19 cellular contexts compared by ENCODE assay signal in genomic region chr6:69768664-69769063, GRCh38. TPM values are rescaled to one million over a fixed set of nuclear protein-coding genes. Genes with fewer than 3 reads are reported as not detected.
DNase-seq lines count a peak whose midpoint lies in the region; ATAC-seq, FAIRE-seq and TF ChIP-seq lines count a peak whose summit lies in the region.
"Had no signal": no experiment of that assay in that cellular context is flagged by ENCODE, and none has a peak within 500 bp of the region (broad histone marks: within the 10 kb centered on the region; RNA-seq: fewer than 3 reads in every experiment).

No MANE protein-coding gene starts in this region.

- no peak overlapping the region for H2BK12ac ChIP-seq in H9 (ENCODE audit: insufficient read length, low read depth, low read length)

- H2BK120ac ChIP-seq in H9 (ENCODE audit: low read depth, low read length, poor library complexity, severe bottlenecking) = no peak overlapping the region

- TF ChIP-seq CTCF in AG09319 (IDR thresholded peaks at IDR 0.05; ENCODE audit: low read depth, low read length) (peak; percentile 16), H9 (conservative IDR thresholded peaks at IDR 0.05) (peak; percentile 43; the same call in 1 of the 3 replicates), astrocyte (IDR thresholded peaks at IDR 0.05; ENCODE audit: insufficient read depth, low read depth, low read length) (peak; percentile 17), mesothelial cell of epicardium (IDR thresholded peaks at IDR 0.05; ENCODE audit: unreplicated experiment) (peak; percentile 36)

- no peak overlapping the region for H4K8ac ChIP-seq in H9 (replicated peaks; ENCODE audit: insufficient read length, low read depth, low read length)

- H2AFZ ChIP-seq in H9 (ENCODE audit: low read length) (no peak overlapping the region), astrocyte (ENCODE audit: low read depth, low read length) (no peak overlapping the region)
- H2AFZ ChIP-seq: parathyroid adenoma had no signal

- H3K27me3 ChIP-seq in H9 (ENCODE audit: insufficient read depth, low read length) (no peaks in the 10 kb centered on the region), astrocyte (ENCODE audit: insufficient read depth, low read length) (no peaks in the 10 kb centered on the region)
- H3K27me3 ChIP-seq: testis had no signal

- DNase-seq in AG09319 (ENCODE audit: extremely low read depth, low read depth) (no peak), H9 (no peak), astrocyte (ENCODE audit: low read depth) (no peak), mesothelial cell of epicardium (ENCODE audit: low spot score in 2 of 2, unreplicated experiment in 2 of 2) (no peak), HPDE6-E6E7 (ENCODE audit: extremely low spot score) (no peak), T-helper 9 cell (no peak)
- DNase-seq in activated T-helper 2 cell treated with anti-CD3 and anti-CD28 coated beads, Interferon-gamma antibody, Interleukin-2, Interleukin-4, amounts not matched to agents 10 μg/mL and 5 μg/mL and 100 μg/mL, durations not matched to agents 14 hours and 24 hours and 36 hours (ENCODE audit: low spot score) = no peak
- DNase-seq: activated CD4-positive, alpha-beta T cell treated with anti-CD3 and anti-CD28 coated beads, Interleukin-2, amount 10 ng/mL, durations not matched to agents 24 days and 14 days; activated T-cell treated with anti-CD3 and anti-CD28 coated beads, Interleukin-2, amount 50 U/mL, for 4 hours; amniotic stem cell; dermis blood vessel endothelial cell; immature natural killer cell; NCI-H1436; NCI-H446; stimulated activated CD4-positive, alpha-beta T cell treated with anti-CD3 and anti-CD28 coated beads, Interleukin-15, amount 100 ng/mL, for 24 hours; testis had no signal

- H3K79me1 ChIP-seq in H9 (ENCODE audit: insufficient read depth, low read depth, low read length, poor library complexity, severe bottlenecking) = peaks cover 3% of the 10 kb centered on the region

- no peak overlapping the region for H2BK15ac ChIP-seq in H9 (ENCODE audit: low read depth, low read length)

- H3K18ac ChIP-seq in H9 (ENCODE audit: insufficient read length, low read depth, low read length) = no peak overlapping the region

- H3K27ac ChIP-seq in H9 (ENCODE audit: insufficient read length, low read depth, low read length) (no peak overlapping the region), astrocyte (ENCODE audit: low read depth, low read length) (no peak overlapping the region)
- H3K27ac ChIP-seq: parathyroid adenoma, RWPE1, testis had no signal

- no peaks in the 10 kb centered on the region for H3K9me3 ChIP-seq in H9 (ENCODE audit: control insufficient read depth, low read depth, low read length)
- H3K9me3 ChIP-seq in astrocyte (ENCODE audit: insufficient read depth, low read depth, low read length) = no peaks in the 10 kb centered on the region
- H3K9me3 ChIP-seq: testis had no signal

- H3K4me3 Mint-ChIP-seq in H9 (no peak overlapping the region), astrocyte (ENCODE audit: unreplicated experiment) (no peak overlapping the region), mesothelial cell of epicardium (no peak overlapping the region)
- H3K4me3 Mint-ChIP-seq in activated T-helper 2 cell treated with anti-CD3 and anti-CD28 coated beads, Interferon-gamma antibody, Interleukin-2, Interleukin-4, amounts not matched to agents 10 μg/mL and 5 μg/mL and 100 μg/mL, durations not matched to agents 14 hours and 24 hours and 36 hours (ENCODE audit: low read depth) = no peak overlapping the region
- H3K4me3 Mint-ChIP-seq: activated CD4-positive, alpha-beta T cell treated with anti-CD3 and anti-CD28 coated beads, Interleukin-2, amount 10 ng/mL, durations not matched to agents 24 days and 14 days; activated T-cell treated with anti-CD3 and anti-CD28 coated beads, Interleukin-2, amount 50 U/mL, for 4 hours; immature natural killer cell had no signal

- H3K79me2 ChIP-seq in H9 (ENCODE audit: insufficient read depth, low read length) = no peaks in the 10 kb centered on the region
- H3K79me2 ChIP-seq in astrocyte (ENCODE audit: insufficient read depth, low read length) = no peaks in the 10 kb centered on the region

- H3K9me3 Mint-ChIP-seq in H9 (no peaks in the 10 kb centered on the region), astrocyte (ENCODE audit: unreplicated experiment) (no peaks in the 10 kb centered on the region), mesothelial cell of epicardium (peaks cover 10% of the 10 kb centered on the region)
- H3K9me3 Mint-ChIP-seq in activated T-helper 2 cell treated with anti-CD3 and anti-CD28 coated beads, Interferon-gamma antibody, Interleukin-2, Interleukin-4, amounts not matched to agents 10 μg/mL and 5 μg/mL and 100 μg/mL, durations not matched to agents 14 hours and 24 hours and 36 hours = no peaks in the 10 kb centered on the region
- H3K9me3 Mint-ChIP-seq: activated CD4-positive, alpha-beta T cell treated with anti-CD3 and anti-CD28 coated beads, Interleukin-2, amount 10 ng/mL, durations not matched to agents 24 days and 14 days; immature natural killer cell had no signal

- no peak overlapping the region for H4K5ac ChIP-seq in H9 (ENCODE audit: insufficient read length, low read depth, low read length)

- H3K4me3 ChIP-seq in astrocyte (ENCODE audit: insufficient read depth, low read depth, low read length) = no peak overlapping the region
- H3K4me3 ChIP-seq: testis had no signal

- H3K23ac ChIP-seq in H9 (ENCODE audit: insufficient read length, low read depth, low read length) = no peak overlapping the region

- H3K36me3 ChIP-seq in astrocyte (ENCODE audit: insufficient read depth, low read length) = no peaks in the 10 kb centered on the region

- no peak overlapping the region for H4K91ac ChIP-seq in H9 (ENCODE audit: insufficient read length, low read depth, low read length)

- no peak for FAIRE-seq in astrocyte (lab: Jason Lieb, UNC)

- H4K20me1 ChIP-seq in H9 (ENCODE audit: control insufficient read depth, insufficient read depth, insufficient read length) (no peaks in the 10 kb centered on the region), astrocyte (ENCODE audit: insufficient read depth, low read length) (no peaks in the 10 kb centered on the region)

- H2BK5ac ChIP-seq in H9 (ENCODE audit: insufficient read length, low read length) = no peak overlapping the region

- H3K4me1 Mint-ChIP-seq in H9 (peaks cover 0 to 4% of the 10 kb centered on the region in 2 experiments; a peak in 1 of 4 replicates), astrocyte (ENCODE audit: low read depth, unreplicated experiment) (peaks cover 7% of the 10 kb centered on the region), mesothelial cell of epicardium (no peaks in the 10 kb centered on the region)
- H3K4me1 Mint-ChIP-seq in activated T-helper 2 cell treated with anti-CD3 and anti-CD28 coated beads, Interferon-gamma antibody, Interleukin-2, Interleukin-4, amounts not matched to agents 10 μg/mL and 5 μg/mL and 100 μg/mL, durations not matched to agents 14 hours and 24 hours and 36 hours (ENCODE audit: low read depth) = peaks cover 34% of the 10 kb centered on the region

- H3K14ac ChIP-seq in H9 (ENCODE audit: insufficient read depth, low read length) = no peak overlapping the region

- intact Hi-C loops in activated T-helper 2 cell treated with anti-CD3 and anti-CD28 coated beads, Interferon-gamma antibody, Interleukin-2, Interleukin-4, amounts not matched to agents 10 μg/mL and 5 μg/mL and 100 μg/mL, durations not matched to agents 14 hours and 24 hours and 36 hours (cut with micrococcal nuclease) = no loop called here

- H3K27ac Mint-ChIP-seq in H9 = no peak overlapping the region
- H3K27ac Mint-ChIP-seq in astrocyte (ENCODE audit: unreplicated experiment) = no peak overlapping the region
- no peak overlapping the region for H3K27ac Mint-ChIP-seq in mesothelial cell of epicardium
- no peak overlapping the region for H3K27ac Mint-ChIP-seq in activated T-helper 2 cell treated with anti-CD3 and anti-CD28 coated beads, Interferon-gamma antibody, Interleukin-2, Interleukin-4, amounts not matched to agents 10 μg/mL and 5 μg/mL and 100 μg/mL, durations not matched to agents 14 hours and 24 hours and 36 hours
- H3K27ac Mint-ChIP-seq: activated CD4-positive, alpha-beta T cell treated with anti-CD3 and anti-CD28 coated beads, Interleukin-2, amount 10 ng/mL, durations not matched to agents 24 days and 14 days; immature natural killer cell had no signal

- no peak for ATAC-seq in GM21723 (IDR thresholded peaks at IDR 0.05; ENCODE audit: unreplicated experiment)
- ATAC-seq: activated T-cell treated with anti-CD3 and anti-CD28 coated beads, Interleukin-2, amount 50 U/mL, for 4 hours had no signal

- no peak overlapping the region for H3T11ph ChIP-seq in H9 (ENCODE audit: low read length)

- H3K36me3 Mint-ChIP-seq in H9 (ENCODE audit: insufficient read depth in 1 of 3, low read depth in 3 of 3) (no peaks in the 10 kb centered on the region), astrocyte (ENCODE audit: low read depth, unreplicated experiment) (no peaks in the 10 kb centered on the region), mesothelial cell of epicardium (peaks cover 17% of the 10 kb centered on the region)
- H3K36me3 Mint-ChIP-seq in activated T-helper 2 cell treated with anti-CD3 and anti-CD28 coated beads, Interferon-gamma antibody, Interleukin-2, Interleukin-4, amounts not matched to agents 10 μg/mL and 5 μg/mL and 100 μg/mL, durations not matched to agents 14 hours and 24 hours and 36 hours (ENCODE audit: low read depth) = peaks cover 34% of the 10 kb centered on the region

- H2AK5ac ChIP-seq in H9 (ENCODE audit: insufficient read length, low read length) = no peak overlapping the region

- H3K23me2 ChIP-seq in H9 (ENCODE audit: insufficient read length, low read depth, low read length, poor library complexity, severe bottlenecking) = no peaks in the 10 kb centered on the region

- H3K9ac ChIP-seq in H9 (ENCODE audit: extremely low read depth, insufficient read length, low read length) = no peak overlapping the region
- no peak overlapping the region for H3K9ac ChIP-seq in astrocyte (ENCODE audit: low read length)
- H3K9ac ChIP-seq: parathyroid adenoma had no signal

- no peak overlapping the region for H2BK20ac ChIP-seq in H9 (ENCODE audit: low read depth, low read length, poor library complexity, severe bottlenecking)

- H3K4me2 ChIP-seq in H9 (ENCODE audit: insufficient read depth, insufficient read length, low read length) (no peak overlapping the region), astrocyte (ENCODE audit: low read length) (no peak overlapping the region)

- H3K27me3 Mint-ChIP-seq in H9 (ENCODE audit: low read depth) (no peaks in the 10 kb centered on the region), astrocyte (ENCODE audit: low read depth, unreplicated experiment) (no peaks in the 10 kb centered on the region), mesothelial cell of epicardium (ENCODE audit: low read depth) (no peaks in the 10 kb centered on the region)
- no peaks in the 10 kb centered on the region for H3K27me3 Mint-ChIP-seq in activated T-helper 2 cell treated with anti-CD3 and anti-CD28 coated beads, Interferon-gamma antibody, Interleukin-2, Interleukin-4, amounts not matched to agents 10 μg/mL and 5 μg/mL and 100 μg/mL, durations not matched to agents 14 hours and 24 hours and 36 hours (ENCODE audit: low read depth)
- H3K27me3 Mint-ChIP-seq: activated CD4-positive, alpha-beta T cell treated with anti-CD3 and anti-CD28 coated beads, Interleukin-2, amount 10 ng/mL, durations not matched to agents 24 days and 14 days had no signal

- no peak overlapping the region for H3K4ac ChIP-seq in H9 (ENCODE audit: low read depth, low read length)

- no peak overlapping the region for H3K56ac ChIP-seq in H9 (ENCODE audit: insufficient read length, low read depth, low read length)

- H3K4me1 ChIP-seq in H9 (ENCODE audit: insufficient read depth, low read length) = no peaks in the 10 kb centered on the region
- H3K4me1 ChIP-seq in astrocyte (ENCODE audit: insufficient read depth, low read length) = no peaks in the 10 kb centered on the region
- H3K4me1 ChIP-seq: testis had no signal

RNA-seq across cellular contexts. Expression of gene LMBRD1, which starts 28.1 kb away (rescaled TPM):
- total RNA-seq in H9 (2021) (16.9 and 17.0 TPM in 2 replicates), astrocyte (22.0 and 22.8 TPM in 2 replicates), mesothelial cell of epicardium (27.3 to 30.2 TPM (median 29.8 TPM) in 3 replicates)
- total RNA-seq in activated T-helper 2 cell treated with anti-CD3 and anti-CD28 coated beads, Interferon-gamma antibody, Interleukin-2, Interleukin-4, amounts not matched to agents 10 μg/mL and 5 μg/mL and 100 μg/mL, durations not matched to agents 14 hours and 24 hours and 36 hours = 18.9 and 20.8 TPM in 2 replicates
